ENCODE assay signal across 15 cellular contexts in the genomic region with DNA sequence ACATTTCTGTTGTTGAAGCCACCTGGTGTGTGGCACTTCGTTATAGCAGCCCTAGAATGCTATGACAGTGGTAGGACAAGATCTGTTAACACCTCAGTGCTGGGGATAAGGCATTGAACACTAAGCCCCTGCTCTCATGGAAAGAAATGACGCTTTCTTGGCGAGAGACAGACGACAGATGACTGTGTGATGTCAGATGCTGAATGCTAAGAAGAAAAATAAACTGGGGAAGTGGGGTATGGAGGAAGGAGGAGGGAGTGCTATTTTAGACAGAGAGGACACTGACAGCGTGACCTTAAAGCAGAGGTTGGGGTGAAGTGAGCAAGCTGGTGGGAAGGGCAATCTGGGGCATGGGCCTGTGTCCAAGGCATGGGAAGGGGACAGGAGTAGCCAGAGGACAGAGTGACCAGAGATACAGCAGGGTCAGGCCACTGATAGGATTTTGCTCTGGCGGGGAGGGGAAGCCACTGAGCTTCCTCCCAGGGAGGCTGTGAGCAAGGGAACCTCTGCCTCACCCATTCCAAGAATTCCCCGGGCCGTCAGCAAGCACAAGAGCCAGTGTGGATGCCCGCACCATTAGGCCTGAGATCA. TPM values are rescaled to one million over a fixed set of nuclear protein-coding genes. Genes with fewer than 3 reads are reported as not detected.
DNase-seq lines count a peak whose midpoint lies in the region; ATAC-seq lines count a peak whose summit lies in the region.
"Had no signal": no experiment of that assay in that cellular context is flagged by ENCODE, and none has a peak within 500 bp of the region (broad histone marks: within the 10 kb centered on the region; RNA-seq: fewer than 3 reads in every experiment).

No MANE protein-coding gene starts in this region.

- intact Hi-C loops in aorta (cut with DNase I): no loop called here

- no peaks in the 10 kb centered on the region for H3K9me3 Mint-ChIP-seq in activated naive CD4-positive, alpha-beta T cell treated with anti-CD3 and anti-CD28 coated beads, Interleukin-2, amount 50 U/mL, for 24 hours
- H3K9me3 Mint-ChIP-seq in activated T-helper 17 cell treated with anti-CD3 and anti-CD28 coated beads, Interleukin-2, amount 50 U/mL, for 72 hours: no peaks in the 10 kb centered on the region

- H3K4me1 ChIP-seq in aorta (ENCODE audit: control insufficient read depth in 1 of 2, insufficient read depth in 2 of 2, low read length in 2 of 2): no peaks in the 10 kb centered on the region
- H3K4me1 ChIP-seq: pancreas, SJCRH30 had no signal

- H3K4me3 ChIP-seq in aorta (ENCODE audit: low read length in 2 of 2): no peak overlapping the region
- H3K4me3 ChIP-seq: pancreas, SJCRH30 had no signal

- H3K27me3 ChIP-seq in aorta (ENCODE audit: control insufficient read depth in 1 of 2, insufficient read depth in 2 of 2, low read length in 1 of 2): no peaks in the 10 kb centered on the region
- H3K27me3 ChIP-seq: pancreas, SJCRH30 had no signal

- ATAC-seq in activated T-helper 17 cell treated with anti-CD3 and anti-CD28 coated beads, Interleukin-2, amount 50 U/mL, for 72 hours (replicated peaks): no peak
- ATAC-seq in aorta (ENCODE audit: low FRiP score): peak; percentile 22

- 75% methylated on average over 9 of the region's 9 CpGs for WGBS in aorta, 2 donors

- no peaks in the 10 kb centered on the region for H3K36me3 ChIP-seq in aorta (ENCODE audit: control insufficient read depth in 1 of 2, insufficient read depth in 2 of 2, low read length in 1 of 2)
- H3K36me3 ChIP-seq: pancreas, SJCRH30 had no signal

- H3K4me1 Mint-ChIP-seq in activated naive CD4-positive, alpha-beta T cell treated with anti-CD3 and anti-CD28 coated beads, Interleukin-2, amount 50 U/mL, for 24 hours: peaks cover 27% of the 10 kb centered on the region
- peaks cover 12% of the 10 kb centered on the region for H3K4me1 Mint-ChIP-seq in activated T-helper 17 cell treated with anti-CD3 and anti-CD28 coated beads, Interleukin-2, amount 50 U/mL, for 72 hours

- H3K27ac ChIP-seq in aorta (ENCODE audit: low read depth in 1 of 2, low read length in 2 of 2): no peak overlapping the region
- H3K27ac ChIP-seq: pancreas, SJCRH30 had no signal

- H3K36me3 Mint-ChIP-seq in activated naive CD4-positive, alpha-beta T cell treated with anti-CD3 and anti-CD28 coated beads, Interleukin-2, amount 50 U/mL, for 24 hours: peaks cover 9% of the 10 kb centered on the region
- H3K36me3 Mint-ChIP-seq in activated T-helper 17 cell treated with anti-CD3 and anti-CD28 coated beads, Interleukin-2, amount 50 U/mL, for 72 hours (ENCODE audit: low read depth): peaks cover 32% of the 10 kb centered on the region

- peak overlapping the region; percentile 76 for H3K27ac Mint-ChIP-seq in activated naive CD4-positive, alpha-beta T cell treated with anti-CD3 and anti-CD28 coated beads, Interleukin-2, amount 50 U/mL, for 24 hours
- H3K27ac Mint-ChIP-seq in activated T-helper 17 cell treated with anti-CD3 and anti-CD28 coated beads, Interleukin-2, amount 50 U/mL, for 72 hours: peak overlapping the region; percentile 55

- H3K27me3 Mint-ChIP-seq in activated naive CD4-positive, alpha-beta T cell treated with anti-CD3 and anti-CD28 coated beads, Interleukin-2, amount 50 U/mL, for 24 hours: no peaks in the 10 kb centered on the region
- no peaks in the 10 kb centered on the region for H3K27me3 Mint-ChIP-seq in activated T-helper 17 cell treated with anti-CD3 and anti-CD28 coated beads, Interleukin-2, amount 50 U/mL, for 72 hours

- DNase-seq in activated naive CD4-positive, alpha-beta T cell treated with Interleukin-2 at 50 U/mL for 16 hours: no peak
- peak; percentile 59 for DNase-seq in medulla oblongata (ENCODE audit: extremely low spot score)
- DNase-seq in aorta: peak in 1 of 2 donors; percentile 50
- DNase-seq in stimulated activated CD4-positive, alpha-beta T cell treated with anti-CD3 and anti-CD28 coated beads, Interleukin-4, amount 100 ng/mL, for 24 hours: no peak
- no peak for DNase-seq in NCI-H2107 (lab: John Stamatoyannopoulos, UW)
- no peak for DNase-seq in NCI-H446 (lab: John Stamatoyannopoulos, UW)
- DNase-seq: activated CD4-positive, CD25-positive, alpha-beta regulatory T cell treated with anti-CD3 and anti-CD28 coated beads, Interleukin-2, amount 50 U/mL, for 72 hours; activated effector memory CD4-positive, alpha-beta T cell treated with anti-CD3 and anti-CD28 coated beads, Interleukin-2, amount 50 U/mL, for 16 hours; cerebellar nuclear complex; hippocampal formation; NCI-H1694 treated with DMSO at 0.1 percent for 48 hours; pancreas; SJCRH30 had no signal

- H3K4me3 Mint-ChIP-seq in activated naive CD4-positive, alpha-beta T cell treated with anti-CD3 and anti-CD28 coated beads, Interleukin-2, amount 50 U/mL, for 24 hours: no peak overlapping the region
- H3K4me3 Mint-ChIP-seq in activated T-helper 17 cell treated with anti-CD3 and anti-CD28 coated beads, Interleukin-2, amount 50 U/mL, for 72 hours: no peak overlapping the region

- no peaks in the 10 kb centered on the region for H3K9me3 ChIP-seq in aorta (ENCODE audit: control insufficient read depth, low read length)
- H3K9me3 ChIP-seq: pancreas, SJCRH30 had no signal

RNA-seq across cellular contexts. Expression of gene DOP1B, which starts 15.2 kb away (rescaled TPM):
- total RNA-seq in activated T-helper 17 cell treated with anti-CD3 and anti-CD28 coated beads, Interleukin-2, amount 50 U/mL, for 72 hours: 10 to 100 TPM; 13.5 to 13.6 TPM
- total RNA-seq in aorta: 10 to 100 TPM; 14.2 to 14.8 TPM
- 1 to 10 TPM; 2.9 to 4.3 TPM for polyA plus RNA-seq in aorta

RNA-seq across cellular contexts. Expression of gene CBR3, which starts 37.0 kb away (rescaled TPM):
- 10 to 100 TPM; 19.7 to 23.2 TPM for total RNA-seq in activated T-helper 17 cell treated with anti-CD3 and anti-CD28 coated beads, Interleukin-2, amount 50 U/mL, for 72 hours
- total RNA-seq in aorta: 10 to 100 TPM; 13.0 to 14.6 TPM
- polyA plus RNA-seq in aorta: 10 to 100 TPM; 17.2 to 30.4 TPM
